Comparison of ENCODE assay signal across 8 cellular contexts in the genomic region with DNA sequence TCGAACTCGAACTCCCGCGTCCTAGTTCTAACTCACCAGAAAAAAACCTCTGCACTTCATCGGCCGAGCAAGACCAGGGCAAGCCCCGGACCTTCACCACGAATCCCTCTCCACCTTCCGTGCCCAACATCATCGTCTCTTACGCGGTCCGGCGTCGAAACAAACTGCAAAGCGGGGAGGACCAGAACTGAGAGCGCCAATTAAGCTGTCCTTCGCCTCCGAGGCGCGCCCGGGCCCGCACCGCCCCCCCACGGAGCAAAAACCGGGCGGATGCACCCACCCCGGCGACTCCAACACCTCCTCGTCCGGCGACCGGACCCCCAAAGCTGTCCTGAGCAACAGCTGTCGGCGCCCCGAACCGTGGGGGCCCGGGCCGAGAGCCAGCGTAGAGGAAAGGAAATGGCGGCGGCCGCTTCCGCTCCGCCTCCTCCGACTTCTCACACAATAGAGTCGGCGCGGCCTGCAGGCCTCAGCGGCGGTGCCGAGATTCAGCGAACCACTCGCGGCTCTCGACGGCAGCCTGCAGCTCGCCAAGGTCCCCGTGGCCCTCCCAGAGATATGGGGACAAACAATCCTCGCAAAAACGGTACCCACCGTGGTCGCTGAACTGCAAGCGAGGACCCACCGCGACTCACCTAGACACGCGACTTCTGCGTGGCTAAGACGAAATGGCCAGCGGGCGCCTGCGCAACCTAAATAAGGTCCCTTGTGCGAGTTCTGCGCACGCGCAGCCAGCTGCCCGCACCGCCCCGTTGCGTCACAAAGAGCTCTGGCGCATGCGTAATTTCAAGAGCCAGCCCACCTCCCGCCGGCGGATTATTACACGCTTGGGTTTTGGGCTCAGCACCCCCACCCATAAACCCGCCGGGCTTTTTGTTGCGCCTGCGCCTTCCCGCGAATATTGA. TPM values are rescaled to one million over a fixed set of nuclear protein-coding genes. Genes with fewer than 3 reads are reported as not detected.
A peak's percentile ranks its signal among the peaks of the same experiment; 100 is the strongest.
DNase-seq lines count a peak whose midpoint lies in the region; ATAC-seq and TF ChIP-seq lines count a peak whose summit lies in the region.

A gene with protein sequence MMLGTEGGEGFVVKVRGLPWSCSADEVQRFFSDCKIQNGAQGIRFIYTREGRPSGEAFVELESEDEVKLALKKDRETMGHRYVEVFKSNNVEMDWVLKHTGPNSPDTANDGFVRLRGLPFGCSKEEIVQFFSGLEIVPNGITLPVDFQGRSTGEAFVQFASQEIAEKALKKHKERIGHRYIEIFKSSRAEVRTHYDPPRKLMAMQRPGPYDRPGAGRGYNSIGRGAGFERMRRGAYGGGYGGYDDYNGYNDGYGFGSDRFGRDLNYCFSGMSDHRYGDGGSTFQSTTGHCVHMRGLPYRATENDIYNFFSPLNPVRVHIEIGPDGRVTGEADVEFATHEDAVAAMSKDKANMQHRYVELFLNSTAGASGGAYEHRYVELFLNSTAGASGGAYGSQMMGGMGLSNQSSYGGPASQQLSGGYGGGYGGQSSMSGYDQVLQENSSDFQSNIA (minus strand): TSS at position 671 of the 905 bp plus-strand sequence. CDS start 538 bp downstream, at position 133.

- TF ChIP-seq CTCF in KMS-11 (conservative IDR thresholded peaks at IDR 0.05; ENCODE audit: low read depth, low read length) (no peak), Peyer's patch (IDR thresholded peaks at IDR 0.05) (peak in 2 of 6 experiments; percentile 1 to 3), esophagus muscularis mucosa (IDR thresholded peaks at IDR 0.05) (peak in 1 of 3 experiments; percentile 32)

- H3K27me3 ChIP-seq in KMS-11 (ENCODE audit: insufficient read depth, low read depth), result no peaks in the 10 kb centered on the region
- H3K27me3 ChIP-seq in Peyer's patch, result no peaks in the 10 kb centered on the region
- no peaks in the 10 kb centered on the region for H3K27me3 ChIP-seq in esophagus muscularis mucosa

- under 1% methylated on average over 48 of the region's 93 CpGs for WGBS in esophagus muscularis mucosa

- TF ChIP-seq EP300 in esophagus muscularis mucosa (IDR thresholded peaks at IDR 0.05), result no peak

- H3K9ac ChIP-seq in KMS-11, result peak within 1 kb of the TSS; percentile 96

- H3K79me2 ChIP-seq in KMS-11 (ENCODE audit: insufficient read depth, low read depth), result peaks cover 50% of the 10 kb centered on the region

- H3K9me3 ChIP-seq in Peyer's patch (no peaks in the 10 kb centered on the region), esophagus muscularis mucosa (no peaks in the 10 kb centered on the region)

- H3K4me3 ChIP-seq in KMS-11 (IDR thresholded peaks at IDR 0.05; ENCODE audit: insufficient read depth, low read depth, low read length) (no peak within 1 kb of the TSS), Peyer's patch (peak within 1 kb of the TSS; percentile 89 to 97 (median 94)), esophagus muscularis mucosa (peak within 1 kb of the TSS; percentile 75 to 100 (median 98))

- intact Hi-C loops in esophagus muscularis mucosa (cut with DNase I), result loop anchor here (5.0 kb wide), 1 partner anchor 71 kb away; the partner anchor contains the start of gene RUFY1

- H4K20me1 ChIP-seq in KMS-11 (ENCODE audit: insufficient read depth), result peaks cover 36% of the 10 kb centered on the region

- H3K36me3 ChIP-seq in KMS-11 (ENCODE audit: insufficient read depth) (peaks cover 14% of the 10 kb centered on the region; the same call in 1 of the 2 replicates), Peyer's patch (peaks cover 0 to 34% (median 4%) of the 10 kb centered on the region in 3 donors), esophagus muscularis mucosa (peaks cover 20 to 43% (median 30%) of the 10 kb centered on the region in 4 donors)

- ATAC-seq in GM21737 (IDR thresholded peaks at IDR 0.05; ENCODE audit: unreplicated experiment), result peak; percentile 74

- DNase-seq in DMS53 treated with DMSO at 0.1 percent for 48 hours (lab: John Stamatoyannopoulos, UW; ENCODE audit: unreplicated experiment) (peak; percentile 97), Peyer's patch (peak; percentile 97 to 99 (median 99)), esophagus muscularis mucosa (ENCODE audit: extremely low spot score) (peak; percentile 100), myocyte (ENCODE audit: low read depth) (peak; percentile 99)
- peak; percentile 99 for DNase-seq in activated T-cell treated with anti-CD3 and anti-CD28 coated beads, Interleukin-2, amount 50 U/mL, for 48 hours
- DNase-seq in stimulated activated CD8-positive, alpha-beta memory T cell treated with anti-CD3 and anti-CD28 coated beads, Interleukin-7, amount 100 ng/mL, for 48 hours (ENCODE audit: extremely low read depth in 1 of 2, low read depth in 1 of 2), result peak; percentile 96 to 97

- peak; percentile 99 for TF ChIP-seq POLR2A in Peyer's patch (IDR thresholded peaks at IDR 0.05)
- TF ChIP-seq POLR2A in esophagus muscularis mucosa (IDR thresholded peaks at IDR 0.05; ENCODE audit: low read depth), result peak; percentile 99

- peak within 1 kb of the TSS; percentile 83 for H3K4me2 ChIP-seq in KMS-11

- H2AFZ ChIP-seq in KMS-11 (ENCODE audit: low read depth), result peak within 1 kb of the TSS; percentile 75

- H3K27ac ChIP-seq in KMS-11 (peak within 1 kb of the TSS; percentile 93), Peyer's patch (peak within 1 kb of the TSS; percentile 99 to 100 (median 100)), esophagus muscularis mucosa (replicated peaks in 1 of 4) (peak within 1 kb of the TSS; percentile 97 to 100 (median 100))

- H3K4me1 ChIP-seq in KMS-11 (ENCODE audit: low read depth, poor library complexity, severe bottlenecking), result peaks cover 35% of the 10 kb centered on the region
- peaks cover 0 to 42% (median 21%) of the 10 kb centered on the region in 4 donors for H3K4me1 ChIP-seq in Peyer's patch
- H3K4me1 ChIP-seq in esophagus muscularis mucosa, result peaks cover 47 to 51% (median 50%) of the 10 kb centered on the region in 4 donors

RNA-seq across cellular contexts. Expression of the gene that starts here (rescaled TPM):
- total RNA-seq in Peyer's patch (1,000 to 10,000 TPM in 1 of 4 donors, 100 to 1,000 TPM in 3; 566 to 2,149 (median 666) TPM), esophagus muscularis mucosa (100 to 1,000 TPM; 234 to 369 (median 244) TPM), myocyte (221 and 258 TPM in 2 replicates)
- polyA plus RNA-seq in myocyte (2012), result 243 TPM
